14 cellular contexts compared by ENCODE assay signal in the genomic region with DNA sequence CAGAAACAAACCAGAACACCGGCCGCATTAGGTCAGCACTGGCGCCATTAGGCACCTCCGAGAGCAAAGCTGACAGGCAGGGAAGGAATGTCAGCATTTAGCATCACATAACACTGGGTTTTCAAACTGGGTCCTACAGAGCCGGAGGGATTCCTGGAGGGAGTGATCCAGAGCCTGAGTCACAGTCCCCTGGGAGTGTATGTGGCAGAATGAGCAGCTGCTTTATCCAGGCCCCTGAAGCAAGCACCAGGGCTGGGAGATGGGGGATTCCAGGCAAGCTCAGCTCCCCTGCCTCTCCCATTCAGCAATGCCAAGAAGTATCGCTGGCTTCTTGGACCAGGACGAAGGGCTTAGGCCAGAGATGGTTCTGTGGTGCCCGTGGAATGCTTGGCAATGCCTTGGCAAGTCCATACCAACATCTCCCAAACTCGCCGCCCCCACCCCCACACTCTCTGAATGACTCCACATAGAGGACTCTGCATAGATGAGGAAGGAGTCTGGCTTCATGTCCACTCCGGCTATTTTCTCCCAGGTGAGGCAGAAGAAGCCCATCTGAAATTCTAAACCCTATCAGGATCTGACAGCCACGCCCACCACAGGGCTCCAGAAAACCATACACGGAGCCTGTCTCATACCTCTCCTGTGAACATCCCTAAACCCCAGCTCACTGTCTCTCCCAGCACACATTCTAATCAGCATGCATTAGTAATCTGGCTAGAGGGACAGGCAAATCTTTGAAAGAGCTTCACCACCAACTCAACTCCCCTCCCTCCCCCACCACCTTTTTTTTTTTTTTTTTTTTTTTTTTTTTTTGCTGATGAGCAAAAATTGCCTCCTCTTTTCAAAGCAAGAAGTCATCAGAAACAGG. TPM values are rescaled to one million over a fixed set of nuclear protein-coding genes. Genes with fewer than 3 reads are reported as not detected.
DNase-seq lines count a peak whose midpoint lies in the region; ATAC-seq lines count a peak whose summit lies in the region.
"Had no signal": no experiment of that assay in that cellular context is flagged by ENCODE, and none has a peak within 500 bp of the region (broad histone marks: within the 10 kb centered on the region; RNA-seq: fewer than 3 reads in every experiment).

No MANE protein-coding gene starts in this region.

- H2BK120ac ChIP-seq in neuronal stem cell (ENCODE audit: low read depth, low read length) = no peak overlapping the region

- no peak overlapping the region for H3K4ac ChIP-seq in neuronal stem cell (ENCODE audit: low read length)

- no peak overlapping the region for H3K9ac ChIP-seq in neuronal stem cell (ENCODE audit: low read depth, low read length, poor library complexity)

- H2AK5ac ChIP-seq in neuronal stem cell (ENCODE audit: low read depth, low read length) = no peak overlapping the region

- no peak for ATAC-seq in GM18519 (IDR thresholded peaks at IDR 0.05; ENCODE audit: low FRiP score, unreplicated experiment)

- no peak overlapping the region for H4K8ac ChIP-seq in neuronal stem cell (ENCODE audit: low read depth, low read length)

- no peaks in the 10 kb centered on the region for H3K27me3 ChIP-seq in neuronal stem cell (ENCODE audit: control insufficient read depth in 3 of 3, insufficient read depth in 3 of 3, low read depth in 1 of 3, low read length in 3 of 3)

- H3K4me3 ChIP-seq in neuronal stem cell (ENCODE audit: low read length in 2 of 2) = no peak overlapping the region

- no peak overlapping the region for H2BK15ac ChIP-seq in neuronal stem cell (ENCODE audit: low read length)

- H3K23ac ChIP-seq in neuronal stem cell (ENCODE audit: low read depth, low read length, poor library complexity) = no peak overlapping the region

- H3K9me3 ChIP-seq in neuronal stem cell (replicated peaks in 1 of 2; ENCODE audit: control insufficient read depth in 2 of 2, insufficient read depth in 1 of 2, low read depth in 1 of 2, low read length in 2 of 2) = no peaks in the 10 kb centered on the region
- H3K9me3 ChIP-seq: Caco-2 had no signal

- no peak overlapping the region for H3K4me2 ChIP-seq in neuronal stem cell (ENCODE audit: insufficient read depth, low read length, poor library complexity, severe bottlenecking)

- no peaks in the 10 kb centered on the region for H3K36me3 ChIP-seq in neuronal stem cell (replicated peaks in 1 of 2; ENCODE audit: control insufficient read depth in 2 of 2, insufficient read depth in 2 of 2, low read length in 2 of 2)

- H2BK12ac ChIP-seq in neuronal stem cell (ENCODE audit: low read length) = no peak overlapping the region

- H3K18ac ChIP-seq in neuronal stem cell (ENCODE audit: low read length) = peak overlapping the region; percentile 25

- no CpG with 5 or more reads among the region's 13 CpGs for WGBS in neuronal stem cell (ENCODE audit: extremely low coverage in 2 of 2, insufficient read length in 2 of 2, insufficient replicate concordance in 1 of 2), 2 donors

- H3K14ac ChIP-seq in neuronal stem cell (ENCODE audit: low read length) = no peak overlapping the region

- no peak overlapping the region for H3K27ac ChIP-seq in neuronal stem cell (replicated peaks; ENCODE audit: low read length)

- DNase-seq in EL (peak; percentile 83), M059J (ENCODE audit: low read depth) (peak; percentile 37), fibroblast of peridontal ligament (ENCODE audit: extremely low read depth) (peak; percentile 2), neuronal stem cell (ENCODE audit: low spot score) (no peak), hippocampal formation (lab: John Stamatoyannopoulos, UW) (no peak), GDM1 (lab: John Stamatoyannopoulos, UW) (no peak)
- DNase-seq in activated CD4-positive, alpha-beta T cell treated with anti-CD3 and anti-CD28 coated beads for 4 hours = no peak
- DNase-seq: activated naive CD4-positive, alpha-beta T cell treated with anti-CD3 and anti-CD28 coated beads for 36 hours; Caco-2; NCI-H1694 treated with DMSO at 0.1 percent for 48 hours; NK-92 treated with Interleukin-12 subunit alpha and Interleukin-12 subunit beta, amount 100 ng/mL, for 24 hours; small intestine; SW 1271 had no signal

- peaks cover 0 to 27% of the 10 kb centered on the region in 2 donors for H3K4me1 ChIP-seq in neuronal stem cell (ENCODE audit: control insufficient read depth in 2 of 2, insufficient read depth in 1 of 2, low read depth in 1 of 2, low read length in 2 of 2)
- H3K4me1 ChIP-seq: Caco-2 had no signal

- no peak overlapping the region for H2AFZ ChIP-seq in neuronal stem cell (ENCODE audit: low read length)

- no peak overlapping the region for H2BK5ac ChIP-seq in neuronal stem cell (ENCODE audit: low read length)

- no peaks in the 10 kb centered on the region for H3K79me1 ChIP-seq in neuronal stem cell (ENCODE audit: low read depth, low read length)

- no peak overlapping the region for H4K91ac ChIP-seq in neuronal stem cell (ENCODE audit: low read depth, low read length, poor library complexity)

RNA-seq across cellular contexts. Expression of a gene that starts 20.3 kb away (rescaled TPM):
- total RNA-seq in M059J (2014; rRNA removed; shearing (Covaris generic)) = 0.02 TPM in 1 of 2 replicates, not detected in the other
- 5.0 TPM for polyA plus RNA-seq in neuronal stem cell (2013, experiment 1 of 2)
- polyA plus RNA-seq in neuronal stem cell (2013, experiment 2 of 2) = 5.2 TPM

Comparison
In these comparisons a context has a peak if more than half of its experiments do, and no peak if none do; other contexts are left out.
1. DNase-seq: peak in EL (single experiment), M059J (single experiment) and fibroblast of peridontal ligament (single experiment); none in neuronal stem cell (single experiment), activated CD4-positive, alpha-beta T cell treated with anti-CD3 and anti-CD28 coated beads for 4 hours (0 of 2), hippocampal formation (0 of 2) and GDM1 (single experiment).